30 cellular contexts compared by ENCODE assay signal in genomic region chr14:95308073-95308472, GRCh38. TPM values are rescaled to one million over a fixed set of nuclear protein-coding genes. Genes with fewer than 3 reads are reported as not detected.
DNase-seq lines count a peak whose midpoint lies in the region; ATAC-seq and TF ChIP-seq lines count a peak whose summit lies in the region.
"Had no signal": no experiment of that assay in that cellular context is flagged by ENCODE, and none has a peak within 500 bp of the region (broad histone marks: within the 10 kb centered on the region; RNA-seq: fewer than 3 reads in every experiment).

No MANE protein-coding gene starts in this region.

- TF ChIP-seq CTCF in liver (IDR thresholded peaks at IDR 0.05; ENCODE audit: low read depth, low read length, missing input control) (no peak), smooth muscle cell (IDR thresholded peaks at IDR 0.05; ENCODE audit: borderline replicate concordance, insufficient read depth, poor library complexity, severe bottlenecking) (no peak), neural progenitor cell (IDR thresholded peaks at IDR 0.05) (no peak)

- ATAC-seq in HG02678 (IDR thresholded peaks at IDR 0.05; ENCODE audit: unreplicated experiment), result no peak
- ATAC-seq: activated CD8-positive, alpha-beta T cell treated with anti-CD3 and anti-CD28 coated beads, Interleukin-2, amount 10 ng/mL, durations not matched to agents 7 days and 5 days; gastroesophageal sphincter; Panc1; stimulated activated naive CD8-positive, alpha-beta T cell treated with anti-CD3 and anti-CD28 coated beads, Interleukin-15, Interleukin-2, amounts not matched to agents 100 U/mL and 50 U/mL, for 24 hours; T-cell had no signal

- H3K36me3 ChIP-seq in BLaER1 (no peaks in the 10 kb centered on the region; the same call in 1 of the 2 replicates), liver (ENCODE audit: control insufficient read depth in 4 of 4, insufficient read depth in 3 of 4, low read depth in 1 of 4, low read length in 3 of 4) (no peaks in the 10 kb centered on the region), smooth muscle cell (ENCODE audit: low read depth) (no peaks in the 10 kb centered on the region), HAP-1 (replicated peaks) (no peaks in the 10 kb centered on the region), neural progenitor cell (no peaks in the 10 kb centered on the region)
- H3K36me3 ChIP-seq: BE2C, esophagus squamous epithelium, gastroesophageal sphincter, SJSA1, spleen had no signal

- peaks cover 13% of the 10 kb centered on the region; the same call in 1 of the 2 replicates for H3K9me3 ChIP-seq in BLaER1
- H3K9me3 ChIP-seq in liver (ENCODE audit: control insufficient read depth in 4 of 4, low read length in 3 of 4), result no peaks in the 10 kb centered on the region
- no peaks in the 10 kb centered on the region for H3K9me3 ChIP-seq in smooth muscle cell (replicated peaks; ENCODE audit: low read depth)
- no peaks in the 10 kb centered on the region for H3K9me3 ChIP-seq in HAP-1
- H3K9me3 ChIP-seq in neural progenitor cell (ENCODE audit: low read depth), result no peaks in the 10 kb centered on the region
- H3K9me3 ChIP-seq: BE2C, esophagus squamous epithelium, gastroesophageal sphincter, SJSA1, spleen had no signal

- H4K20me1 ChIP-seq in BLaER1 (peaks cover 22% of the 10 kb centered on the region), smooth muscle cell (ENCODE audit: low read depth) (no peaks in the 10 kb centered on the region), neural progenitor cell (ENCODE audit: low read depth) (no peaks in the 10 kb centered on the region)

- H2AFZ ChIP-seq in smooth muscle cell (ENCODE audit: low read depth) (peak overlapping the region; percentile 37), neural progenitor cell (replicated peaks) (no peak overlapping the region)

- TF ChIP-seq RAD21 in liver (IDR thresholded peaks at IDR 0.05), result no peak

- H3K36me3 Mint-ChIP-seq in neural progenitor cell, result peaks cover 3% of the 10 kb centered on the region
- H3K36me3 Mint-ChIP-seq: brain, T-cell had no signal

- no peaks in the 10 kb centered on the region for H3F3A ChIP-seq in smooth muscle cell (ENCODE audit: low read depth)
- H3F3A ChIP-seq in neural progenitor cell (ENCODE audit: low read depth), result no peaks in the 10 kb centered on the region

- in situ Hi-C loops in HAP-1 (cut with MboI; ENCODE audit: low sequenced_read_pairs), result no loop called here

- 90% methylated on average over 1 of the region's 1 CpG for WGBS in liver
- WGBS in smooth muscle cell (ENCODE audit: low lambda C conversion rate), result 52% methylated on average over 1 of the region's 1 CpG

- peaks cover 13% of the 10 kb centered on the region for H3K27me3 Mint-ChIP-seq in neural progenitor cell (ENCODE audit: insufficient read depth, low read depth)
- H3K27me3 Mint-ChIP-seq: memory B cell had no signal

- H3K4me3 ChIP-seq in BLaER1 (no peak overlapping the region), liver (ENCODE audit: low read depth in 1 of 3, low read length in 3 of 3) (no peak overlapping the region), smooth muscle cell (no peak overlapping the region), HAP-1 (no peak overlapping the region), neural progenitor cell (no peak overlapping the region)
- H3K4me3 ChIP-seq: esophagus squamous epithelium, gastroesophageal sphincter, SJSA1, spleen had no signal

- H3K9ac ChIP-seq in BLaER1, result no peak overlapping the region
- H3K9ac ChIP-seq in liver (ENCODE audit: low read depth in 1 of 2, low read length in 2 of 2), result peak overlapping the region in 1 of 2 donors; percentile 93
- no peak overlapping the region for H3K9ac ChIP-seq in smooth muscle cell (ENCODE audit: low read depth)
- no peak overlapping the region for H3K9ac ChIP-seq in neural progenitor cell
- H3K9ac ChIP-seq: KMS-11 had no signal

- H3K27me3 ChIP-seq in BLaER1 (no peaks in the 10 kb centered on the region), liver (ENCODE audit: control insufficient read depth in 4 of 4, insufficient read depth in 4 of 4, low read length in 3 of 4) (no peaks in the 10 kb centered on the region), smooth muscle cell (ENCODE audit: low read depth) (no peaks in the 10 kb centered on the region), HAP-1 (ENCODE audit: low read depth) (no peaks in the 10 kb centered on the region), neural progenitor cell (no peaks in the 10 kb centered on the region)
- H3K27me3 ChIP-seq: BE2C, SJSA1, spleen had no signal

- H3K4me1 Mint-ChIP-seq in neural progenitor cell, result peaks cover 32% of the 10 kb centered on the region
- H3K4me1 Mint-ChIP-seq: T-cell had no signal

- H3K27ac Mint-ChIP-seq in neural progenitor cell, result no peak overlapping the region
- H3K27ac Mint-ChIP-seq: activated CD8-positive, alpha-beta T cell treated with anti-CD3 and anti-CD28 coated beads, Interleukin-2, amount 10 ng/mL, durations not matched to agents 7 days and 5 days; memory B cell; T-cell had no signal

- H3K9me3 Mint-ChIP-seq in neural progenitor cell, result peaks cover 4% of the 10 kb centered on the region
- H3K9me3 Mint-ChIP-seq: memory B cell, T-cell had no signal

- DNase-seq in smooth muscle cell (lab: John Stamatoyannopoulos, UW; ENCODE audit: unreplicated experiment), result no peak
- DNase-seq in CD1c-positive myeloid dendritic cell (ENCODE audit: extremely low spot score), result no peak
- DNase-seq in HAP-1 (ENCODE audit: low spot score in 2 of 2), result no peak
- DNase-seq in neural progenitor cell (ENCODE audit: low spot score), result no peak
- DNase-seq: activated CD4-positive, alpha-beta T cell treated with anti-CD3 and anti-CD28 coated beads for 1 hour; activated CD8-positive, alpha-beta T cell treated with anti-CD3 and anti-CD28 coated beads, Interleukin-2, amount 10 ng/mL, durations not matched to agents 7 days and 5 days; activated gamma-delta T cell; activated T-cell treated with anti-CD3 and anti-CD28 coated beads for 4 hours; cortex of kidney; esophagus squamous epithelium; islet precursor cell; NCI-H1694; NCI-H2171 treated with DMSO at 0.1 percent for 48 hours; NCI-H524 treated with DMSO at 0.1 percent for 48 hours; occipital lobe; stimulated activated CD4-positive, alpha-beta T cell treated with anti-CD3 and anti-CD28 coated beads, Interleukin-4, amount 100 ng/mL, for 24 hours; stimulated activated naive CD8-positive, alpha-beta T cell treated with anti-CD3 and anti-CD28 coated beads, Interleukin-15, Interleukin-2, amounts not matched to agents 100 U/mL and 50 U/mL, for 24 hours; T-cell had no signal

- H3K4me3 Mint-ChIP-seq in neural progenitor cell, result no peak overlapping the region
- H3K4me3 Mint-ChIP-seq: activated CD8-positive, alpha-beta T cell treated with anti-CD3 and anti-CD28 coated beads, Interleukin-2, amount 10 ng/mL, durations not matched to agents 7 days and 5 days; brain; memory B cell; T-cell had no signal

- peak overlapping the region; percentile 12; the same call in 1 of the 2 replicates for H3K4me2 ChIP-seq in BLaER1
- peak overlapping the region; percentile 63 for H3K4me2 ChIP-seq in smooth muscle cell
- H3K4me2 ChIP-seq in neural progenitor cell, result no peak overlapping the region
- H3K4me2 ChIP-seq: KMS-11 had no signal

- no peak overlapping the region for H3K27ac ChIP-seq in BLaER1
- peak overlapping the region; percentile 78 for H3K27ac ChIP-seq in cingulate gyrus (ENCODE audit: low read depth, low read length)
- H3K27ac ChIP-seq in liver (ENCODE audit: low read depth in 1 of 2, low read length in 2 of 2), result peak overlapping the region; percentile 75 to 91
- no peak overlapping the region for H3K27ac ChIP-seq in smooth muscle cell (ENCODE audit: low read depth)
- H3K27ac ChIP-seq in neural progenitor cell, result no peak overlapping the region
- H3K27ac ChIP-seq: KMS-11, SJSA1, spleen had no signal

- no peaks in the 10 kb centered on the region for H3K79me2 ChIP-seq in smooth muscle cell (ENCODE audit: low read depth)
- no peaks in the 10 kb centered on the region for H3K79me2 ChIP-seq in neural progenitor cell (ENCODE audit: low read depth)

- H3K4me1 ChIP-seq in BLaER1 (peaks cover 59% of the 10 kb centered on the region), liver (ENCODE audit: control insufficient read depth in 4 of 4, insufficient read depth in 4 of 4, low read length in 3 of 4) (peaks cover 21 to 86% (median 67%) of the 10 kb centered on the region in 4 donors), smooth muscle cell (ENCODE audit: low read depth) (peaks cover 7% of the 10 kb centered on the region), HAP-1 (no peaks in the 10 kb centered on the region), neural progenitor cell (peaks cover 4% of the 10 kb centered on the region)

TF ChIP-seq in liver, 16 proteins besides CTCF, POLR2A, EP300 and RAD21 (continues in another document):
- no peak for TF ChIP-seq YY1 (IDR thresholded peaks at IDR 0.05)
- no peak for TF ChIP-seq FOXA2 (IDR thresholded peaks at IDR 0.05)
- TF ChIP-seq RXRA (IDR thresholded peaks at IDR 0.05), result no peak
- TF ChIP-seq HNF4A (conservative IDR thresholded peaks at IDR 0.05), result no peak
- no peak for TF ChIP-seq ZBTB33 (IDR thresholded peaks at IDR 0.05)
- no peak for TF ChIP-seq GABPA (IDR thresholded peaks at IDR 0.05 in 1 of 2, conservative IDR thresholded peaks at IDR 0.05 in 1 of 2)
- no peak for TF ChIP-seq JUND (IDR thresholded peaks at IDR 0.05)
- no peak for TF ChIP-seq HNF4G (IDR thresholded peaks at IDR 0.05)
- TF ChIP-seq ATF3 (IDR thresholded peaks at IDR 0.05), result no peak

RNA-seq across cellular contexts. Expression of gene CLMN, which starts 11.6 kb away (rescaled TPM):
- total RNA-seq in liver, result 10 to 100 TPM in 1 of 2 donors, 1 to 10 TPM in 1; 6.0 to 40.1 TPM
- 10 to 100 TPM in 1 of 2 donors, 1 to 10 TPM in 1; 8.2 to 41.1 TPM for polyA plus RNA-seq in liver
- total RNA-seq in smooth muscle cell, result 2.8 and 3.5 TPM in 2 replicates
- 1.3 and 3.9 TPM in 2 replicates for polyA plus RNA-seq in smooth muscle cell
- 6.3 and 6.7 TPM in 2 replicates for total RNA-seq in neural progenitor cell (ENCODE audit: low replicate concordance)

Comparison
In these comparisons a context has a peak if more than half of its experiments do, and no peak if none do; other contexts are left out.
1. H3K27ac ChIP-seq: peak in cingulate gyrus (single experiment) and liver (2 of 2); none in BLaER1 (single experiment), smooth muscle cell (single experiment) and neural progenitor cell (single experiment).